Comparison of ENCODE assay signal across 23 cellular contexts in genomic region chr4:172975651-172976229, GRCh38.
DNase-seq lines count a peak whose midpoint lies in the region; ATAC-seq, FAIRE-seq and TF ChIP-seq lines count a peak whose summit lies in the region.
"Had no signal": no experiment of that assay in that cellular context is flagged by ENCODE, and none has a peak within 500 bp of the region (broad histone marks: within the 10 kb centered on the region; RNA-seq: fewer than 3 reads in every experiment).

No MANE protein-coding gene starts in this region.

- CTCF ChIA-PET in A549 (lab: Yijun Ruan, JAX): interaction anchor here (0.9 kb wide), 1 partner anchor 282 kb away, joined by 4 read pairs; no protein-coding TSS in a partner anchor

- no peak for FAIRE-seq in A549 (lab: Jason Lieb, UNC)
- FAIRE-seq: D721Med, RCC 7860 had no signal

- peak overlapping the region; percentile 94 to 97 for H3K27ac ChIP-seq in A549
- H3K27ac ChIP-seq: C4-2B, HL-60, SK-N-MC had no signal

- TF ChIP-seq EP300 in A549 (IDR thresholded peaks at IDR 0.05): no peak

- DNase-seq in A549 (ENCODE audit: low read depth in 1 of 2, low spot score in 1 of 2) (no peak), ELF-1 (ENCODE audit: low read depth, low spot score) (peak; percentile 27), SK-N-DZ (ENCODE audit: low spot score) (peak; percentile 20), iPS-NIHi11 (ENCODE audit: low spot score) (peak; percentile 53), NCI-H2029 (lab: John Stamatoyannopoulos, UW) (no peak)
- DNase-seq: ACHN; GDM1; HFFc6; Kasumi-1; MG63; NCI-H1092; NCI-H146; NCI-H2081; NCI-H510A treated with DMSO at 0.1 percent for 48 hours; NK-92 treated with Interleukin-12 subunit alpha and Interleukin-12 subunit beta, amount 100 ng/mL, for 24 hours had no signal

- TF ChIP-seq CTCF in A549 (IDR thresholded peaks at IDR 0.05): no peak

- no peak for TF ChIP-seq RAD21 in A549 (conservative IDR thresholded peaks at IDR 0.05 in 1 of 2, IDR thresholded peaks at IDR 0.05 in 1 of 2)

- no peak for TF ChIP-seq POLR2A in A549 (IDR thresholded peaks at IDR 0.05; ENCODE audit: low read length)

- WGBS in A549 (ENCODE audit: missing lambda C conversion rate): 90% methylated on average over 5 of the region's 14 CpGs

- H3K4me3 ChIP-seq in A549: no peak overlapping the region
- H3K4me3 ChIP-seq: MG63, SK-N-MC had no signal

- H3K4me1 ChIP-seq in A549: peaks cover 35% of the 10 kb centered on the region

- ATAC-seq in A549 (no peak), HG03378 (IDR thresholded peaks at IDR 0.05; ENCODE audit: unreplicated experiment) (no peak), HG03469 (IDR thresholded peaks at IDR 0.05; ENCODE audit: unreplicated experiment) (no peak)
- ATAC-seq: Right ventricle myocardium inferior had no signal

- no peak overlapping the region for H3K4me2 ChIP-seq in A549

- POLR2A ChIA-PET in A549 (lab: Yijun Ruan, JAX): no interaction called here

- H3K9me3 ChIP-seq in A549: peaks cover 43% of the 10 kb centered on the region
- H3K9me3 ChIP-seq: MG63 had no signal

TF ChIP-seq in A549, 52 proteins besides CTCF, POLR2A, EP300 and RAD21:
- no peak for TF ChIP-seq E2F6 (IDR thresholded peaks at IDR 0.05; ENCODE audit: borderline replicate concordance, low read depth)
- TF ChIP-seq CBX8 (IDR thresholded peaks at IDR 0.05): no peak
- no peak for TF ChIP-seq MAZ (IDR thresholded peaks at IDR 0.05; ENCODE audit: borderline replicate concordance, low read depth, low read length)
- no peak for TF ChIP-seq EHMT2 (IDR thresholded peaks at IDR 0.05; ENCODE audit: low read depth)
- TF ChIP-seq GATA3 (IDR thresholded peaks at IDR 0.05; ENCODE audit: borderline replicate concordance): no peak
- TF ChIP-seq ZFP36 (IDR thresholded peaks at IDR 0.05; ENCODE audit: borderline replicate concordance, partially characterized antibody): no peak
- TF ChIP-seq HDAC2 (IDR thresholded peaks at IDR 0.05): no peak
- no peak for TF ChIP-seq FOXS1 (CRISPR knock-in tag; IDR thresholded peaks at IDR 0.05)
- TF ChIP-seq CEBPB (IDR thresholded peaks at IDR 0.05): no peak
- TF ChIP-seq PBX3 (IDR thresholded peaks at IDR 0.05): no peak
- TF ChIP-seq TP53 (CRISPR knock-in tag; IDR thresholded peaks at IDR 0.05): no peak
- TF ChIP-seq BHLHE40 (IDR thresholded peaks at IDR 0.05; ENCODE audit: low read depth, low read length): no peak
- TF ChIP-seq PHF8 (IDR thresholded peaks at IDR 0.05; ENCODE audit: borderline replicate concordance, low read depth): no peak
TF ChIP-seq in A549: peak in this region for 0.

Comparison
In these comparisons a context has a peak if more than half of its experiments do, and no peak if none do; other contexts are left out.
1. DNase-seq: peak in ELF-1 (single experiment), SK-N-DZ (single experiment) and iPS-NIHi11 (single experiment); none in A549 (0 of 2) and NCI-H2029 (single experiment).